In the genomic region with DNA sequence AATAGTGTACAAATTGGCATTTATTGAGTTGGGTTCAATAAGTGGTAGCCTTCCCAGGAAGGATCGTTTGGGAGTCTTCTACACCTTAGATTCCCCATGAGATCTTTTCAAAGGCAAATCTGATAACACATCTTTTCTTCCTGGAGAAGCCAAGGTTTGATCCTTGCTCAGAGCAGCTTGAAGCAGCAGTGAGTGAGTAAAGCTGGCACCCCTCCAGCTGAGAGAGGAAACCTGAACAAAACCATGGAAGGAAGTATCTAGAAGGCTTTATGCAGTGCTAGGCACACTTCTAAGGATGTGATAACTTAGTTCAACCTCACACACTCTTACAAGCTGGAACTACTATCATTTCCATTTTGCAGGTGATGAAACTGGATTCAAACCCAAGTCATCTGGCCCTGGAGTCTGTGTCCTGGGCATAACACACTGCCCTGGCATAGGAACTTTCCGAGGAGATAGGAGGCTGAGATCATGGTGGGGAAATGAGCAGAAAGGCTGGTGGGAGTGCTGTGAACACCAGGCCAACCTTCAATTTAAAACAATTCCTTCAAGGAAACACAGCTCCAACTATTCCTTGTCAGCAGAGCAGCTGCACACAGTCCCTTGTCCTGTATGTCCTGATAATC, we compare ENCODE assay signal across 10 cellular contexts.
A peak's percentile ranks its signal among the peaks of the same experiment; 100 is the strongest.
DNase-seq lines count a peak whose midpoint lies in the region; ATAC-seq and TF ChIP-seq lines count a peak whose summit lies in the region.
"Had no signal": no experiment of that assay in that cellular context is flagged by ENCODE, and none has a peak within 500 bp of the region (broad histone marks: within the 10 kb centered on the region; RNA-seq: fewer than 3 reads in every experiment).

No MANE protein-coding gene starts in this region.

- H3K9me3 ChIP-seq in gastroesophageal sphincter (no peaks in the 10 kb centered on the region), ovary (no peaks in the 10 kb centered on the region)

- ATAC-seq in T-cell (replicated peaks in 1 of 4), result peak in 3 of 4 experiments; percentile 19 to 44 (median 29)
- ATAC-seq in gastroesophageal sphincter, result no peak
- ATAC-seq in HG03280 (IDR thresholded peaks at IDR 0.05; ENCODE audit: unreplicated experiment), result no peak
- no peak for ATAC-seq in HG02870 (IDR thresholded peaks at IDR 0.05; ENCODE audit: unreplicated experiment)
- ATAC-seq in activated CD8-positive, alpha-beta memory T cell treated with anti-CD3 and anti-CD28 coated beads, Interleukin-2, amount 10 ng/mL, durations not matched to agents 7 days and 5 days, result no peak

- peak overlapping the region; percentile 27 to 82 (median 60) for H3K27ac ChIP-seq in gastroesophageal sphincter
- H3K27ac ChIP-seq in ovary, result peak overlapping the region; percentile 60 to 89

- no peaks in the 10 kb centered on the region for H3K9me3 Mint-ChIP-seq in T-cell
- H3K9me3 Mint-ChIP-seq in activated CD8-positive, alpha-beta memory T cell treated with anti-CD3 and anti-CD28 coated beads, Interleukin-2, amount 10 ng/mL, durations not matched to agents 7 days and 5 days (ENCODE audit: low read depth), result no peaks in the 10 kb centered on the region

- DNase-seq in EL, result peak; percentile 78
- peak in 28 of 34 experiments; percentile 21 to 62 (median 40) for DNase-seq in T-cell
- peak; percentile 63 to 82 (median 75) for DNase-seq in ovary
- no peak for DNase-seq in globus pallidus (ENCODE audit: low spot score)
- DNase-seq in activated CD8-positive, alpha-beta memory T cell treated with anti-CD3 and anti-CD28 coated beads, Interleukin-2, amount 10 ng/mL, durations not matched to agents 7 days and 5 days, result no peak
- DNase-seq: amygdala, NCI-H187 treated with DMSO at 0.1 percent for 48 hours had no signal

- H3K36me3 Mint-ChIP-seq in T-cell, result no peaks in the 10 kb centered on the region
- H3K36me3 Mint-ChIP-seq in activated CD8-positive, alpha-beta memory T cell treated with anti-CD3 and anti-CD28 coated beads, Interleukin-2, amount 10 ng/mL, durations not matched to agents 7 days and 5 days, result no peaks in the 10 kb centered on the region

- WGBS in gastroesophageal sphincter (ENCODE audit: low coverage in 1 of 2), 2 donors, result 46% methylated on average over 2 of the region's 2 CpGs
- WGBS in ovary, 3 donors, result 3 to 12% (median 11%) methylated on average over 2 of the region's 2 CpGs

- peaks cover 0 to 45% (median 10%) of the 10 kb centered on the region in 3 donors for H3K4me1 ChIP-seq in gastroesophageal sphincter
- peaks cover 13% of the 10 kb centered on the region for H3K4me1 ChIP-seq in ovary (ENCODE audit: insufficient read depth)

- intact Hi-C loops in ovary (cut with DNase I), result loop anchor here (5.0 to 10.0 kb wide), 6 partner anchors 132 to 211 kb away; no protein-coding TSS in a partner anchor

- POLR2A ChIA-PET in T-cell (lab: Charles Lee), result no interaction called here

- TF ChIP-seq CTCF in gastroesophageal sphincter (IDR thresholded peaks at IDR 0.05) (no peak), ovary (IDR thresholded peaks at IDR 0.05) (no peak)

- no peak for TF ChIP-seq EP300 in gastroesophageal sphincter (IDR thresholded peaks at IDR 0.05)
- TF ChIP-seq EP300 in ovary (IDR thresholded peaks at IDR 0.05), result no peak

- H3K27me3 Mint-ChIP-seq in T-cell, result peaks cover 34 to 42% of the 10 kb centered on the region in 2 donors
- H3K27me3 Mint-ChIP-seq in activated CD8-positive, alpha-beta memory T cell treated with anti-CD3 and anti-CD28 coated beads, Interleukin-2, amount 10 ng/mL, durations not matched to agents 7 days and 5 days, result peaks cover 41% of the 10 kb centered on the region

- CTCF ChIA-PET in T-cell (lab: Charles Lee), result no interaction called here
- CTCF ChIA-PET in activated CD8-positive, alpha-beta memory T cell treated with anti-CD3 and anti-CD28 coated beads, Interleukin-2, amount 10 ng/mL, durations not matched to agents 7 days and 5 days (lab: Charles Lee), result no interaction called here

- H3K4me3 ChIP-seq in gastroesophageal sphincter, result no peak overlapping the region
- H3K4me3 ChIP-seq in ovary, result peak overlapping the region; percentile 66

- no peak for TF ChIP-seq POLR2A in gastroesophageal sphincter (IDR thresholded peaks at IDR 0.05)
- TF ChIP-seq POLR2A in ovary (IDR thresholded peaks at IDR 0.05), result no peak

- H3K4me3 Mint-ChIP-seq in T-cell, result peak overlapping the region; percentile 79 to 85 (median 85)
- H3K4me3 Mint-ChIP-seq in activated CD8-positive, alpha-beta memory T cell treated with anti-CD3 and anti-CD28 coated beads, Interleukin-2, amount 10 ng/mL, durations not matched to agents 7 days and 5 days, result no peak overlapping the region

- H3K27ac Mint-ChIP-seq in T-cell, result peak overlapping the region; percentile 95 to 97
- H3K27ac Mint-ChIP-seq in activated CD8-positive, alpha-beta memory T cell treated with anti-CD3 and anti-CD28 coated beads, Interleukin-2, amount 10 ng/mL, durations not matched to agents 7 days and 5 days, result no peak overlapping the region

- H3K36me3 ChIP-seq in gastroesophageal sphincter (no peaks in the 10 kb centered on the region), ovary (no peaks in the 10 kb centered on the region)

- H3K27me3 ChIP-seq in gastroesophageal sphincter (peaks cover 8% of the 10 kb centered on the region), ovary (no peaks in the 10 kb centered on the region)

- H3K4me1 Mint-ChIP-seq in T-cell, result peaks cover 52 to 61% (median 53%) of the 10 kb centered on the region in 3 donors
- H3K4me1 Mint-ChIP-seq in activated CD8-positive, alpha-beta memory T cell treated with anti-CD3 and anti-CD28 coated beads, Interleukin-2, amount 10 ng/mL, durations not matched to agents 7 days and 5 days, result peaks cover 55% of the 10 kb centered on the region

Comparison
In these comparisons a context has a peak if more than half of its experiments do, and no peak if none do; other contexts are left out.
1. DNase-seq: peak in EL (single experiment), T-cell (28 of 34) and ovary (5 of 5); none in globus pallidus (single experiment) and activated CD8-positive, alpha-beta memory T cell treated with anti-CD3 and anti-CD28 coated beads, Interleukin-2, amount 10 ng/mL, durations not matched to agents 7 days and 5 days (single experiment).
2. ATAC-seq: peak in T-cell (3 of 4); none in gastroesophageal sphincter (single experiment), HG03280 (single experiment), HG02870 (single experiment) and activated CD8-positive, alpha-beta memory T cell treated with anti-CD3 and anti-CD28 coated beads, Interleukin-2, amount 10 ng/mL, durations not matched to agents 7 days and 5 days (single experiment).